In the genomic region with DNA sequence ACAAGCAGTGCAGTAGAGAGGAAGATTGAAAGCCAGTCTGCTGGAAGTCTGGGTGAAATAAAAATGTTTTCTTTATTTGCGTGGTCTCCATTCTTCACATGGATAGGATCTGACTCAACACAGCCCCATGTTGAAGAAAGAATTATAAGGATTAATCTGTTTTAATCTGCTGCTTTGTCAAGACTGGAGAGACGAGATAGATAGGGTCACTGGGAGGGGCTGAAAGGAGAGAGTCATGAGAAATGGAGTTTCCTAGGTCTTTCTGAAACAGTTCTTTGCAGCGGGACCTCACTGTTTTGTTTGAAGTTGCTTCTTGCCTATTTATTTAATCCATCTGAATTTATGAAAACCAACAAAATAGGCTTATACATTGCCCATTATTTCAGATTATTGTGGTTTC, we compare ENCODE assay signal across 22 cellular contexts. TPM values are rescaled to one million over a fixed set of nuclear protein-coding genes. Genes with fewer than 3 reads are reported as not detected.
DNase-seq lines count a peak whose midpoint lies in the region; ATAC-seq and TF ChIP-seq lines count a peak whose summit lies in the region.
"Had no signal": no experiment of that assay in that cellular context is flagged by ENCODE, and none has a peak within 500 bp of the region (broad histone marks: within the 10 kb centered on the region; RNA-seq: fewer than 3 reads in every experiment).

No MANE protein-coding gene starts in this region.

- no peak for TF ChIP-seq POLR2A in spleen (IDR thresholded peaks at IDR 0.05)

- H3K27me3 ChIP-seq in WERI-Rb-1 (ENCODE audit: insufficient read depth, low read depth, severe bottlenecking) (no peaks in the 10 kb centered on the region), spleen (replicated peaks in 1 of 7) (no peaks in the 10 kb centered on the region)
- H3K27me3 ChIP-seq: BE2C had no signal

- H3K4me1 ChIP-seq in spleen, result no peaks in the 10 kb centered on the region
- H3K4me1 ChIP-seq: BE2C, Caco-2 had no signal

- CTCF ChIA-PET in HEK293T (lab: Yijun Ruan, JAX), result no interaction called here

- H3K36me3 ChIP-seq in WERI-Rb-1 (peaks cover 5% of the 10 kb centered on the region), spleen (peaks cover 0 to 8% (median 0%) of the 10 kb centered on the region in 6 donors)
- H3K36me3 ChIP-seq: BE2C had no signal

- H3K9me3 ChIP-seq in WERI-Rb-1 (ENCODE audit: severe bottlenecking) (peaks cover 4% of the 10 kb centered on the region), spleen (peaks cover 0 to 18% (median 13%) of the 10 kb centered on the region in 8 donors)
- H3K9me3 ChIP-seq: BE2C, Caco-2 had no signal

- 87 to 94% (median 91%) methylated on average over 3 of the region's 3 CpGs for WGBS in spleen, 5 donors

- DNase-seq in WERI-Rb-1 (peak; percentile 34), astrocyte of the hippocampus (ENCODE audit: low read depth, low spot score) (peak; percentile 17), retinal pigment epithelial cell (ENCODE audit: low read depth) (peak; percentile 22), NCI-H748 treated with DMSO at 0.1 percent for 48 hours (lab: John Stamatoyannopoulos, UW) (no peak), spleen (no peak), HEK293T (ENCODE audit: extremely low spot score) (no peak), DMS114 treated with DMSO at 0.1 percent for 48 hours (lab: John Stamatoyannopoulos, UW; ENCODE audit: unreplicated experiment) (no peak)
- DNase-seq: ACHN; BE2C; C1 segment of cervical spinal cord; Caco-2; CD4-positive, CD25-positive, alpha-beta regulatory T cell; DMS153; DMS79; GF-D8; GOT3; H7 had no signal

- POLR2A ChIA-PET in HEK293T (lab: Yijun Ruan, JAX), result no interaction called here

- H3K4me3 ChIP-seq in WERI-Rb-1 (ENCODE audit: low read depth, low read length), result no peak overlapping the region
- H3K4me3 ChIP-seq in retinal pigment epithelial cell (ENCODE audit: low read length), result no peak overlapping the region
- H3K4me3 ChIP-seq in spleen, result no peak overlapping the region
- H3K4me3 ChIP-seq: GM12878 had no signal

- H3K27ac ChIP-seq in WERI-Rb-1, result peak overlapping the region; percentile 21; the same call in 1 of the 2 replicates
- no peak overlapping the region for H3K27ac ChIP-seq in spleen

- peak; percentile 51 for ATAC-seq in esophagus mucosa
- ATAC-seq: GM12878, HCT116, HepG2 had no signal

- TF ChIP-seq CTCF in WERI-Rb-1 (IDR thresholded peaks at IDR 0.05; ENCODE audit: low read depth, low read length), result no peak
- no peak for TF ChIP-seq CTCF in retinal pigment epithelial cell (conservative IDR thresholded peaks at IDR 0.05; ENCODE audit: low read depth, low read length)
- TF ChIP-seq CTCF in spleen (IDR thresholded peaks at IDR 0.05 in 8 of 11, conservative IDR thresholded peaks at IDR 0.05 in 3 of 11), result no peak

- intact Hi-C loops in spleen (cut with DNase I; ENCODE audit: low total_unique reads), result no loop called here

TF ChIP-seq in HEK293T, 16 proteins besides CTCF, POLR2A, EP300 and RAD21:
- no peak for TF ChIP-seq ELF4 (IDR thresholded peaks at IDR 0.05)
- TF ChIP-seq FOXM1 (IDR thresholded peaks at IDR 0.05; ENCODE audit: borderline replicate concordance), result no peak
- TF ChIP-seq LEF1 (IDR thresholded peaks at IDR 0.05; ENCODE audit: borderline replicate concordance), result no peak
- TF ChIP-seq BHLHE40 (IDR thresholded peaks at IDR 0.05; ENCODE audit: borderline replicate concordance), result no peak
- TF ChIP-seq L3MBTL2 (conservative IDR thresholded peaks at IDR 0.05), result no peak
- TF ChIP-seq FOXA1 (IDR thresholded peaks at IDR 0.05), result no peak
- TF ChIP-seq FOXK2 (IDR thresholded peaks at IDR 0.05), result no peak
- no peak for TF ChIP-seq ARNT (IDR thresholded peaks at IDR 0.05)
- no peak for TF ChIP-seq CTBP1 (IDR thresholded peaks at IDR 0.05; ENCODE audit: borderline replicate concordance)
- TF ChIP-seq HDGF (IDR thresholded peaks at IDR 0.05; ENCODE audit: borderline replicate concordance), result no peak
- TF ChIP-seq, protein P1, sequence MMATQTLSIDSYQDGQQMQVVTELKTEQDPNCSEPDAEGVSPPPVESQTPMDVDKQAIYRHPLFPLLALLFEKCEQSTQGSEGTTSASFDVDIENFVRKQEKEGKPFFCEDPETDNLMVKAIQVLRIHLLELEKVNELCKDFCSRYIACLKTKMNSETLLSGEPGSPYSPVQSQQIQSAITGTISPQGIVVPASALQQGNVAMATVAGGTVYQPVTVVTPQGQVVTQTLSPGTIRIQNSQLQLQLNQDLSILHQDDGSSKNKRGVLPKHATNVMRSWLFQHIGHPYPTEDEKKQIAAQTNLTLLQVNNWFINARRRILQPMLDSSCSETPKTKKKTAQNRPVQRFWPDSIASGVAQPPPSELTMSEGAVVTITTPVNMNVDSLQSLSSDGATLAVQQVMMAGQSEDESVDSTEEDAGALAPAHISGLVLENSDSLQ (IDR thresholded peaks at IDR 0.05), result no peak
TF ChIP-seq in HEK293T: peak in this region for 0.

RNA-seq across cellular contexts. Expression of gene RHOH, which starts 32.4 kb away (rescaled TPM):
- total RNA-seq in esophagus mucosa, result 1.2 TPM
- total RNA-seq in spleen, result 100 to 1,000 TPM in 1 of 7 donors, 10 to 100 TPM in 6; 51.4 to 100 (median 72.0) TPM
- 100 to 1,000 TPM in 1 of 3 donors, 10 to 100 TPM in 2; 70.3 to 112 (median 76.6) TPM for polyA plus RNA-seq in spleen
- total RNA-seq: Caco-2, Daoy, HepG2 had no signal

Comparison
In these comparisons a context has a peak if more than half of its experiments do, and no peak if none do; other contexts are left out.
1. DNase-seq: peak in WERI-Rb-1 (single experiment), astrocyte of the hippocampus (single experiment) and retinal pigment epithelial cell (single experiment); none in NCI-H748 treated with DMSO at 0.1 percent for 48 hours (single experiment), spleen (single experiment), HEK293T (single experiment) and DMS114 treated with DMSO at 0.1 percent for 48 hours (single experiment).
2. RNA of gene RHOH, which starts 32.4 kb away (total RNA-seq): 51.4 to 100 TPM in spleen; 1.2 TPM in esophagus mucosa (single experiment); every median in the first group is over 10 times any median in the second.